ENCODE assay signal across 1 cellular context in the genomic region with DNA sequence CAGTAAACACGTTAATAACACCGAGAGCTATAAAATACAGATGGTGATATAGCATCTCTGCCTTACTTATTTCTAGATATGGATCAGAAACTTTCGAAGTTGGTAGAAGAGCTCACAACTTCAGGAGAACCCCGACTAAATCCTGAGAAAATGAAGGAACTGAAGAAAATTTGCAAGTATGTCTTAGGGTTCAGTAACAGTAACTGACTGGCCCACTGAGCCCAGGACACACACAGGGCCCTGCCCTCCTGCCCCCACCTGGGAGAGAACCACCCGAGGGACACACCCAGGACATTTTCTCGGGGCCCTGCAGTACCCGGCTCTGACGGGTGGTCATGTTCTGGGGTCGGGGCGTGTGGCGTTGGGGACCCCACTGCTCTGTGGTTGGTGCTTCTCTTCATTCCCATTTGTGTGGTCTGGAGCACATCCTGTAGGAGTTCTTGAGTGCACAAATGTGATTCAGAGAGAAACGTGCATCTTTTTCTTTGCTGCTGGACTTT.
TF ChIP-seq lines count a peak whose summit lies in the region.

No MANE protein-coding gene starts in this region.

TF ChIP-seq in HepG2, 621 proteins besides CTCF, POLR2A, EP300 and RAD21:
- TF ChIP-seq ZMYM3 (CRISPR knock-in tag; IDR thresholded peaks at IDR 0.05) = no peak
- TF ChIP-seq HMGXB4 (CRISPR knock-in tag; IDR thresholded peaks at IDR 0.05; ENCODE audit: borderline replicate concordance in 1 of 2, low read depth in 1 of 2) = 0 out of 4 replicates have a peak, but pooled peaks of 1 of the 2 experiments have one; percentile 10
- TF ChIP-seq USF2 (IDR thresholded peaks at IDR 0.05; ENCODE audit: low read depth, low read length) = no peak
- TF ChIP-seq USF2 (CRISPR knock-in tag; IDR thresholded peaks at IDR 0.05; ENCODE audit: borderline replicate concordance) = peak; percentile 37; the same call in 1 of the 2 replicates
- TF ChIP-seq ZNF674 (CRISPR knock-in tag; IDR thresholded peaks at IDR 0.05; ENCODE audit: low read depth) = 0 out of 2 replicates have a peak, but pooled peaks have one; percentile 40
- no peak for TF ChIP-seq ZNF205 (CRISPR knock-in tag; IDR thresholded peaks at IDR 0.05)
